8 cellular contexts compared by ENCODE assay signal in the genomic region with DNA sequence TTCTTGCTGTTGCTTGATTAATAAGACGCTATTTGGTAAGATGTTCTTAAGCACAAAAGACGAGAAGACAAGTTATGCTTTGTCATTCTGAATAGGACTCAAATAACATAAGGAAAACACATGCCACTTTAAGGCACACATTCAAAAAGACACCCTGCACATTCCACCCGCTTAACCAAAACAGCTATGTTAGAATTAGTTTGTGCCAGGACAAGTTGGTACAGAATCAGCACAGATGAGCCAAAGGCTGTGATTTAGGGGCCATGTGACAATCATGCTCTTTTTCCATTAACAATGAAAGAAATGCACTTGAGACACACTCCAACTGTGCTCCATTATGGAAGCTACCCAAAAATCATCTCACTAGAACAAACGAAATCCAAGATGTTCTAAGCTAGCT. TPM values are rescaled to one million over a fixed set of nuclear protein-coding genes. Genes with fewer than 3 reads are reported as not detected.
DNase-seq lines count a peak whose midpoint lies in the region; ATAC-seq, FAIRE-seq and TF ChIP-seq lines count a peak whose summit lies in the region.

No MANE protein-coding gene starts in this region.

- H3K9ac ChIP-seq in endothelial cell of umbilical vein (replicated peaks; ENCODE audit: extremely low read depth, insufficient read depth, low read length), result peak overlapping the region; percentile 53

- TF ChIP-seq POLR2A in endothelial cell of umbilical vein (IDR thresholded peaks at IDR 0.05; ENCODE audit: low read depth, low read length) (no peak), prostate gland (IDR thresholded peaks at IDR 0.05) (no peak)

- peaks cover 36% of the 10 kb centered on the region for H3K4me1 ChIP-seq in endothelial cell of umbilical vein (ENCODE audit: control insufficient read depth, extremely low read depth, insufficient read depth, low read length)
- peaks cover 12% of the 10 kb centered on the region for H3K4me1 ChIP-seq in prostate gland (replicated peaks)

- TF ChIP-seq CTCF in endothelial cell of umbilical vein (IDR thresholded peaks at IDR 0.05; ENCODE audit: extremely low read depth in 1 of 2, insufficient read depth in 1 of 2, low read depth in 1 of 2, low read length in 2 of 2) (no peak), prostate gland (IDR thresholded peaks at IDR 0.05) (no peak), GM13977 (IDR thresholded peaks at IDR 0.05; ENCODE audit: extremely low read depth, insufficient read depth, missing control alignments) (no peak)

- CTCF ChIA-PET in endothelial cell of umbilical vein (lab: Charles Lee), result interaction anchor here (0.9 to 1.2 kb wide), 6 partner anchors 18 to 212 kb away, joined by 3 to 5 read pairs (median 3); no protein-coding TSS in a partner anchor

- dilution Hi-C loops in endothelial cell of umbilical vein (cut with MboI; ENCODE audit: extremely low pct_ligation_motif_present, low sequenced_read_pairs), result no loop called here

- DNase-seq in EH (ENCODE audit: low read depth) (peak; percentile 53), NCI-H69 (lab: John Stamatoyannopoulos, UW) (peak; percentile 15), endothelial cell of umbilical vein (ENCODE audit: low read depth, low spot score) (no peak), prostate gland (ENCODE audit: low spot score) (no peak), amniotic stem cell (lab: John Stamatoyannopoulos, UW) (no peak), GM13977 (ENCODE audit: low spot score) (no peak), NCI-H2107 treated with DMSO at 0.1 percent for 48 hours (lab: John Stamatoyannopoulos, UW; ENCODE audit: unreplicated experiment) (no peak)

- FAIRE-seq in endothelial cell of umbilical vein (lab: Jason Lieb, UNC), result no peak

- no peaks in the 10 kb centered on the region for H3K9me1 ChIP-seq in endothelial cell of umbilical vein (replicated peaks; ENCODE audit: control insufficient read depth, extremely low read depth, insufficient read depth, low read length)

- H4K20me1 ChIP-seq in endothelial cell of umbilical vein (replicated peaks; ENCODE audit: control insufficient read depth, extremely low read depth, insufficient read depth, low read length), result peaks cover 3% of the 10 kb centered on the region

- H3K79me2 ChIP-seq in endothelial cell of umbilical vein (ENCODE audit: control insufficient read depth, insufficient read depth, low read length), result peaks cover 91% of the 10 kb centered on the region

- POLR2A ChIA-PET in endothelial cell of umbilical vein (lab: Charles Lee), result no interaction called here

- intact Hi-C loops in endothelial cell of umbilical vein (cut with micrococcal nuclease) (loop anchor here (10.0 kb wide), 1 partner anchor 300 kb away; the partner anchor contains the start of gene NEURL3), prostate gland (cut with DNase I) (loop anchor here (10.0 kb wide), 1 partner anchor 330 kb away; the partner anchor contains the start of gene ARID5A)

- ATAC-seq in GM19395 (IDR thresholded peaks at IDR 0.05; ENCODE audit: unreplicated experiment), result no peak

- no TSS peak for BruUV-seq in endothelial cell of umbilical vein (replicated peaks; lab: Mats Ljungman, UMichigan)

- peak overlapping the region; percentile 95 for H3K4me2 ChIP-seq in endothelial cell of umbilical vein (ENCODE audit: insufficient read depth, low read length)

- WGBS in prostate gland, result 7% methylated on average over 4 of the region's 4 CpGs

- H3K27me3 ChIP-seq in endothelial cell of umbilical vein (ENCODE audit: control insufficient read depth in 2 of 2, insufficient read depth in 2 of 2, low read length in 2 of 2) (no peaks in the 10 kb centered on the region), prostate gland (replicated peaks; ENCODE audit: insufficient read depth) (no peaks in the 10 kb centered on the region)

- peak overlapping the region; percentile 46 for H3K27ac ChIP-seq in endothelial cell of umbilical vein (ENCODE audit: insufficient read depth, low read depth, low read length)
- peak overlapping the region; percentile 20 to 38 for H3K27ac ChIP-seq in prostate gland

- H3K4me3 ChIP-seq in endothelial cell of umbilical vein (replicated peaks in 1 of 3; ENCODE audit: insufficient read depth in 1 of 3, low read depth in 1 of 3, low read length in 3 of 3), result peak overlapping the region in 2 of 3 experiments; percentile 12 to 43
- no peak overlapping the region for H3K4me3 ChIP-seq in prostate gland

- H2AFZ ChIP-seq in endothelial cell of umbilical vein (ENCODE audit: low read depth, low read length), result no peak overlapping the region

- H3K9me3 ChIP-seq in endothelial cell of umbilical vein (replicated peaks; ENCODE audit: control insufficient read depth, insufficient read depth, low read length) (no peaks in the 10 kb centered on the region), prostate gland (no peaks in the 10 kb centered on the region)

- H3K36me3 ChIP-seq in endothelial cell of umbilical vein (ENCODE audit: control insufficient read depth in 2 of 2, extremely low read depth in 1 of 2, insufficient read depth in 2 of 2, low read length in 2 of 2), result no peaks in the 10 kb centered on the region
- no peaks in the 10 kb centered on the region for H3K36me3 ChIP-seq in prostate gland

- in situ Hi-C loops in GM13977 (cut with MboI; ENCODE audit: low pct_unique_long_range_greater_than_20kb, low sequenced_read_pairs, unreplicated experiment), result no loop called here

TF ChIP-seq in endothelial cell of umbilical vein, 7 proteins besides CTCF, POLR2A, EP300 and RAD21:
- TF ChIP-seq POLR2AphosphoS5 (IDR thresholded peaks at IDR 0.05; ENCODE audit: insufficient read depth, low read depth, low read length), result no peak
- TF ChIP-seq EZH2 (IDR thresholded peaks at IDR 0.05; ENCODE audit: borderline replicate concordance, low read depth, low read length, severe bottlenecking), result no peak
- TF ChIP-seq, protein P1, sequence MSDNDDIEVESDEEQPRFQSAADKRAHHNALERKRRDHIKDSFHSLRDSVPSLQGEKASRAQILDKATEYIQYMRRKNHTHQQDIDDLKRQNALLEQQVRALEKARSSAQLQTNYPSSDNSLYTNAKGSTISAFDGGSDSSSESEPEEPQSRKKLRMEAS (IDR thresholded peaks at IDR 0.05; ENCODE audit: insufficient read depth, insufficient read length), result no peak
- TF ChIP-seq MYC (IDR thresholded peaks at IDR 0.05; ENCODE audit: low read depth, low read length), result no peak
- TF ChIP-seq JUN (IDR thresholded peaks at IDR 0.05; ENCODE audit: borderline replicate concordance, insufficient read depth, insufficient read length, low read depth), result no peak
- TF ChIP-seq GATA2 (IDR thresholded peaks at IDR 0.05; ENCODE audit: insufficient read depth, insufficient read length, low read depth, low read length), result no peak

RNA-seq across cellular contexts. Expression of gene STARD7, which starts 3.4 kb away (rescaled TPM):
- 107 and 132 TPM in 2 replicates for total RNA-seq in endothelial cell of umbilical vein
- polyA plus RNA-seq in endothelial cell of umbilical vein, result 48.5 and 61.2 TPM in 2 replicates
- polyA plus RNA-seq in endothelial cell of umbilical vein (2011; cell fraction: cytosol; rRNA removed), result 52.0 and 52.6 TPM in 2 replicates
- 51.8 and 62.4 TPM in 2 replicates for polyA plus RNA-seq in endothelial cell of umbilical vein (2011; cell fraction: nucleus; rRNA removed)
- polyA plus RNA-seq in endothelial cell of umbilical vein (2012), result 78.9 and 93.4 TPM in 2 replicates
- polyA minus RNA-seq in endothelial cell of umbilical vein, result 91.0 and 105 TPM in 2 replicates
- polyA minus RNA-seq in endothelial cell of umbilical vein (2011; cell fraction: cytosol; rRNA and poly(A)+ RNA removed), result 80.0 TPM
- 51.1 and 56.5 TPM in 2 replicates for polyA minus RNA-seq in endothelial cell of umbilical vein (2011; cell fraction: nucleus; rRNA and poly(A)+ RNA removed)
- total RNA-seq in prostate gland, result 100 to 1,000 TPM in 1 of 2 donors, 10 to 100 TPM in 1; 93.1 to 141 TPM

RNA-seq across cellular contexts. Expression of gene DUSP2, which starts 60.0 kb away (rescaled TPM):
- 0.33 and 0.58 TPM in 2 replicates for total RNA-seq in endothelial cell of umbilical vein
- 0.33 and 0.35 TPM in 2 replicates for polyA plus RNA-seq in endothelial cell of umbilical vein
- 0.13 and 0.20 TPM in 2 replicates for polyA plus RNA-seq in endothelial cell of umbilical vein (2011; cell fraction: cytosol; rRNA removed)
- polyA plus RNA-seq in endothelial cell of umbilical vein (2011; cell fraction: nucleus; rRNA removed), result 0.30 and 0.73 TPM in 2 replicates
- 0.15 and 0.46 TPM in 2 replicates for polyA plus RNA-seq in endothelial cell of umbilical vein (2012)
- not detected in 2 replicates for polyA minus RNA-seq in endothelial cell of umbilical vein
- polyA minus RNA-seq in endothelial cell of umbilical vein (2011; cell fraction: cytosol; rRNA and poly(A)+ RNA removed), result 111 TPM
- 0.72 and 1.6 TPM in 2 replicates for polyA minus RNA-seq in endothelial cell of umbilical vein (2011; cell fraction: nucleus; rRNA and poly(A)+ RNA removed)
- 10 to 100 TPM in 1 of 2 donors, 1 to 10 TPM in 1; 5.2 to 45.7 TPM for total RNA-seq in prostate gland

Comparison
In these comparisons a context has a peak if more than half of its experiments do, and no peak if none do; other contexts are left out.
1. DNase-seq: peak in EH (single experiment) and NCI-H69 (single experiment); none in endothelial cell of umbilical vein (single experiment), prostate gland (single experiment), amniotic stem cell (single experiment), GM13977 (single experiment) and NCI-H2107 treated with DMSO at 0.1 percent for 48 hours (single experiment).
2. H3K4me3 ChIP-seq: peak in endothelial cell of umbilical vein (2 of 3); none in prostate gland (0 of 2).